In genomic region chr11:17979770-17980371, GRCh38 we compare ENCODE assay signal across 8 cellular contexts. TPM values are rescaled to one million over a fixed set of nuclear protein-coding genes. Genes with fewer than 3 reads are reported as not detected.
DNase-seq lines count a peak whose midpoint lies in the region; ATAC-seq, FAIRE-seq and TF ChIP-seq lines count a peak whose summit lies in the region.

No MANE protein-coding gene starts in this region.

- DNase-seq in COLO668 (lab: John Stamatoyannopoulos, UW; ENCODE audit: unreplicated experiment) (peak; percentile 37), H54 (ENCODE audit: insufficient read length, low spot score) (peak; percentile 13), NCI-H82 treated with DMSO at 0.1 percent for 48 hours (lab: John Stamatoyannopoulos, UW; ENCODE audit: unreplicated experiment) (peak; percentile 25), head of caudate nucleus (peak in 22 of 42 donors; percentile 5 to 73 (median 36)), retinal pigment epithelial cell (ENCODE audit: low read depth) (no peak)

- TF ChIP-seq CTCF in retinal pigment epithelial cell (conservative IDR thresholded peaks at IDR 0.05; ENCODE audit: low read depth, low read length) = peak; percentile 92

- ATAC-seq in activated T-helper 17 cell treated with anti-CD3 and anti-CD28 coated beads, Interleukin-2, amount 50 U/mL, for 72 hours (replicated peaks) = peak; percentile 31
- ATAC-seq in HG02678 (IDR thresholded peaks at IDR 0.05; ENCODE audit: unreplicated experiment) (no peak), HG02970 (IDR thresholded peaks at IDR 0.05; ENCODE audit: low FRiP score, unreplicated experiment) (no peak)

- peaks cover 4% of the 10 kb centered on the region for H3K4me1 Mint-ChIP-seq in activated T-helper 17 cell treated with anti-CD3 and anti-CD28 coated beads, Interleukin-2, amount 50 U/mL, for 72 hours

- H3K4me3 Mint-ChIP-seq in activated T-helper 17 cell treated with anti-CD3 and anti-CD28 coated beads, Interleukin-2, amount 50 U/mL, for 72 hours = no peak overlapping the region

- no peaks in the 10 kb centered on the region for H3K9me3 Mint-ChIP-seq in activated T-helper 17 cell treated with anti-CD3 and anti-CD28 coated beads, Interleukin-2, amount 50 U/mL, for 72 hours

- intact Hi-C loops in head of caudate nucleus (cut with DNase I) = loop anchor here (5.0 kb wide), 2 partner anchors 248 to 383 kb away; partner anchors contain the start of gene KCNC1

- no peak overlapping the region for H3K27ac Mint-ChIP-seq in activated T-helper 17 cell treated with anti-CD3 and anti-CD28 coated beads, Interleukin-2, amount 50 U/mL, for 72 hours

- no peak overlapping the region for H3K4me3 ChIP-seq in retinal pigment epithelial cell (ENCODE audit: low read length)

- no peak for TF ChIP-seq POLR2A in H54 (IDR thresholded peaks at IDR 0.05; ENCODE audit: low read depth, low read length)

- no peak for FAIRE-seq in H54 (lab: Jason Lieb, UNC)

- peaks cover 71% of the 10 kb centered on the region for H3K36me3 Mint-ChIP-seq in activated T-helper 17 cell treated with anti-CD3 and anti-CD28 coated beads, Interleukin-2, amount 50 U/mL, for 72 hours (ENCODE audit: low read depth)

- H3K27me3 Mint-ChIP-seq in activated T-helper 17 cell treated with anti-CD3 and anti-CD28 coated beads, Interleukin-2, amount 50 U/mL, for 72 hours = no peaks in the 10 kb centered on the region

RNA-seq across cellular contexts. Expression of gene SERGEF, which starts 33.0 kb away (rescaled TPM):
- 10 to 100 TPM; 47.9 to 76.0 TPM for total RNA-seq in activated T-helper 17 cell treated with anti-CD3 and anti-CD28 coated beads, Interleukin-2, amount 50 U/mL, for 72 hours
